ENCODE assay signal across 9 cellular contexts in the genomic region with DNA sequence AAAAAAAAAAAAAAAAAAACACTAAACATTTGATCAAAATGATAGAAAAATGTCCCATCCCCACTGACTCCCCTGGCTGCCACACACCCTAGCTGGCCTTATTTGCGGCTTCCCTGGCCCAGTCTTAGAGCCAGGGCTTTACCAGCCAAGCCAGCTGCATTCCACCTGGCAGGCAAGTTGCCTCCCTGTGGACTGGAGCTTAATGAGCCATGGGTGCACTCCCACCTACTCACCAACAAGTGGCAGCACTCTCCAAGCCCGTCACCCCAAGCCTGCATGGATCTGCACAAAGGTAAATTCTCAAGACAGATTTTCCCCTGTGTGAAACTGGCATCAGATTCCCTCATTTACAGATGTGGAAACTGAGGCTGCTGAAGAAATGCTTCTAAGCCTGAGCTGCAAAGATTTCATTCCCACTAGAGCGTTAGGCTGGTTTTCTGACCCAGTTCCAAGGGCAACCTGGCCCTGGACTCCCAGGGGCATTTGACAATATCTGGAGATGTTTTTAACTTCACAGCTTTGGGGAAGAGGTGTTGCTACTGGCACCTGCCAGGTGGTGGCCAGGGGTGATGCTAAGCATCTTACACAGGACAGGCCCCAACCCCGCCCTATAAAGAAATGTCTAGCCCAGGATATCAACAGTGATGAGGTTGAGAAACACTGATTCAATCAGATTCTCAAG. TPM values are rescaled to one million over a fixed set of nuclear protein-coding genes. Genes with fewer than 3 reads are reported as not detected.
DNase-seq lines count a peak whose midpoint lies in the region; ATAC-seq and TF ChIP-seq lines count a peak whose summit lies in the region.
"Had no signal": no experiment of that assay in that cellular context is flagged by ENCODE, and none has a peak within 500 bp of the region (broad histone marks: within the 10 kb centered on the region; RNA-seq: fewer than 3 reads in every experiment).

No MANE protein-coding gene starts in this region.

- no peak overlapping the region for H2AFZ ChIP-seq in neural cell (ENCODE audit: low read depth, low read length)

- H3K4me3 ChIP-seq in endodermal cell (ENCODE audit: low read length), result no peak overlapping the region
- no peak overlapping the region for H3K4me3 ChIP-seq in neural cell (ENCODE audit: low read length)
- H3K4me3 ChIP-seq: BLaER1 treated with 17β-estradiol and CSF1 and Interleukin-3, amounts not matched to agents 10 nM and 100 nM had no signal

- H3K4me2 ChIP-seq in neural cell (ENCODE audit: low read length), result no peak overlapping the region
- H3K4me2 ChIP-seq: BLaER1 treated with 17β-estradiol and CSF1 and Interleukin-3, amounts not matched to agents 10 nM and 100 nM had no signal

- no peak for TF ChIP-seq EP300 in neural cell (conservative IDR thresholded peaks at IDR 0.05; ENCODE audit: poor library complexity, severe bottlenecking)

- H3K4me3 Mint-ChIP-seq in endodermal cell, result no peak overlapping the region

- TF ChIP-seq CTCF in endodermal cell (conservative IDR thresholded peaks at IDR 0.05) (peak; percentile 79), neural cell (IDR thresholded peaks at IDR 0.05; ENCODE audit: poor library complexity, severe bottlenecking) (peak; percentile 36)

- no peaks in the 10 kb centered on the region for H3K79me2 ChIP-seq in neural cell (replicated peaks; ENCODE audit: insufficient read depth, low read length)

- no peak overlapping the region for H3K27ac Mint-ChIP-seq in endodermal cell

- H3K9me3 Mint-ChIP-seq in endodermal cell, result no peaks in the 10 kb centered on the region

- H3K4me1 ChIP-seq in endodermal cell (ENCODE audit: control insufficient read depth, insufficient read depth, low read length), result no peaks in the 10 kb centered on the region

- WGBS in endodermal cell (ENCODE audit: insufficient coverage in 1 of 2, insufficient read length in 1 of 2), 2 experiments, result 58 to 70% methylated on average over 2 to 4 of the region's 4 CpGs

- H3K36me3 ChIP-seq in endodermal cell (ENCODE audit: control insufficient read depth, insufficient read depth, low read length) (no peaks in the 10 kb centered on the region), neural cell (ENCODE audit: insufficient read depth, low read length) (no peaks in the 10 kb centered on the region)
- H3K36me3 ChIP-seq: BLaER1 treated with 17β-estradiol and CSF1 and Interleukin-3, amounts not matched to agents 10 nM and 100 nM had no signal

- peaks cover 4% of the 10 kb centered on the region for H3K4me1 Mint-ChIP-seq in endodermal cell

- no peaks in the 10 kb centered on the region for H3K9me2 ChIP-seq in neural cell (ENCODE audit: insufficient read depth, low read length)

- H3K36me3 Mint-ChIP-seq in endodermal cell (ENCODE audit: low read depth), result no peaks in the 10 kb centered on the region

- H3K9me3 ChIP-seq in endodermal cell (ENCODE audit: control insufficient read depth, low read length), result no peaks in the 10 kb centered on the region
- no peaks in the 10 kb centered on the region for H3K9me3 ChIP-seq in neural cell (ENCODE audit: low read length)
- H3K9me3 ChIP-seq: BLaER1 treated with 17β-estradiol and CSF1 and Interleukin-3, amounts not matched to agents 10 nM and 100 nM had no signal

- no peaks in the 10 kb centered on the region for H4K20me1 ChIP-seq in neural cell (ENCODE audit: insufficient read depth)
- H4K20me1 ChIP-seq: BLaER1 treated with 17β-estradiol and CSF1 and Interleukin-3, amounts not matched to agents 10 nM and 100 nM had no signal

- H3F3A ChIP-seq in neural cell (ENCODE audit: insufficient read depth, low read length, poor library complexity, severe bottlenecking), result no peaks in the 10 kb centered on the region

- DNase-seq in NCI-H2107 treated with DMSO at 0.1 percent for 48 hours (lab: John Stamatoyannopoulos, UW; ENCODE audit: unreplicated experiment), result peak; percentile 36
- DNase-seq in NCI-H2107 (lab: John Stamatoyannopoulos, UW), result no peak
- DNase-seq in NCI-H524 (lab: John Stamatoyannopoulos, UW), result peak; percentile 76 to 85
- peak; percentile 70 for DNase-seq in activated CD4-positive, alpha-beta T cell treated with anti-CD3 and anti-CD28 coated beads for 48 hours
- peak; percentile 92 for DNase-seq in endodermal cell
- DNase-seq in midbrain (lab: John Stamatoyannopoulos, UW), result no peak

- no peak overlapping the region for H3K27ac ChIP-seq in endodermal cell (ENCODE audit: low read depth, low read length)
- H3K27ac ChIP-seq in neural cell (ENCODE audit: low read length), result no peak overlapping the region
- H3K27ac ChIP-seq: BLaER1 treated with 17β-estradiol and CSF1 and Interleukin-3, amounts not matched to agents 10 nM and 100 nM had no signal

- H3K9ac ChIP-seq in endodermal cell (ENCODE audit: extremely low read depth, low read length, poor library complexity, severe bottlenecking), result no peak overlapping the region
- H3K9ac ChIP-seq in neural cell (ENCODE audit: low read length), result no peak overlapping the region
- H3K9ac ChIP-seq: BLaER1 treated with 17β-estradiol and CSF1 and Interleukin-3, amounts not matched to agents 10 nM and 100 nM had no signal

- no peaks in the 10 kb centered on the region for H3K27me3 ChIP-seq in endodermal cell (ENCODE audit: control insufficient read depth, insufficient read depth, low read length, poor library complexity, severe bottlenecking)
- no peaks in the 10 kb centered on the region for H3K27me3 ChIP-seq in neural cell (ENCODE audit: insufficient read depth, low read depth, low read length)
- H3K27me3 ChIP-seq: BLaER1 treated with 17β-estradiol and CSF1 and Interleukin-3, amounts not matched to agents 10 nM and 100 nM had no signal

- peaks cover 1% of the 10 kb centered on the region for H3K27me3 Mint-ChIP-seq in endodermal cell (ENCODE audit: insufficient read depth)

- ATAC-seq in HG03039 (IDR thresholded peaks at IDR 0.05; ENCODE audit: unreplicated experiment), result peak; percentile 56

- no peak for TF ChIP-seq RAD21 in neural cell (conservative IDR thresholded peaks at IDR 0.05)

TF ChIP-seq in neural cell, 6 proteins besides CTCF, POLR2A, EP300 and RAD21:
- TF ChIP-seq SMC3 (conservative IDR thresholded peaks at IDR 0.05; ENCODE audit: poor library complexity) (no peak), EZH2 (IDR thresholded peaks at IDR 0.05; ENCODE audit: borderline replicate concordance, insufficient read depth, low read length, poor library complexity, severe bottlenecking) (no peak), TAF1 (IDR thresholded peaks at IDR 0.05; ENCODE audit: low read depth) (no peak), POLR2AphosphoS5 (IDR thresholded peaks at IDR 0.05) (no peak), MXI1 (conservative IDR thresholded peaks at IDR 0.05; ENCODE audit: poor library complexity, severe bottlenecking) (no peak)
- TF ChIP-seq, protein P1, sequence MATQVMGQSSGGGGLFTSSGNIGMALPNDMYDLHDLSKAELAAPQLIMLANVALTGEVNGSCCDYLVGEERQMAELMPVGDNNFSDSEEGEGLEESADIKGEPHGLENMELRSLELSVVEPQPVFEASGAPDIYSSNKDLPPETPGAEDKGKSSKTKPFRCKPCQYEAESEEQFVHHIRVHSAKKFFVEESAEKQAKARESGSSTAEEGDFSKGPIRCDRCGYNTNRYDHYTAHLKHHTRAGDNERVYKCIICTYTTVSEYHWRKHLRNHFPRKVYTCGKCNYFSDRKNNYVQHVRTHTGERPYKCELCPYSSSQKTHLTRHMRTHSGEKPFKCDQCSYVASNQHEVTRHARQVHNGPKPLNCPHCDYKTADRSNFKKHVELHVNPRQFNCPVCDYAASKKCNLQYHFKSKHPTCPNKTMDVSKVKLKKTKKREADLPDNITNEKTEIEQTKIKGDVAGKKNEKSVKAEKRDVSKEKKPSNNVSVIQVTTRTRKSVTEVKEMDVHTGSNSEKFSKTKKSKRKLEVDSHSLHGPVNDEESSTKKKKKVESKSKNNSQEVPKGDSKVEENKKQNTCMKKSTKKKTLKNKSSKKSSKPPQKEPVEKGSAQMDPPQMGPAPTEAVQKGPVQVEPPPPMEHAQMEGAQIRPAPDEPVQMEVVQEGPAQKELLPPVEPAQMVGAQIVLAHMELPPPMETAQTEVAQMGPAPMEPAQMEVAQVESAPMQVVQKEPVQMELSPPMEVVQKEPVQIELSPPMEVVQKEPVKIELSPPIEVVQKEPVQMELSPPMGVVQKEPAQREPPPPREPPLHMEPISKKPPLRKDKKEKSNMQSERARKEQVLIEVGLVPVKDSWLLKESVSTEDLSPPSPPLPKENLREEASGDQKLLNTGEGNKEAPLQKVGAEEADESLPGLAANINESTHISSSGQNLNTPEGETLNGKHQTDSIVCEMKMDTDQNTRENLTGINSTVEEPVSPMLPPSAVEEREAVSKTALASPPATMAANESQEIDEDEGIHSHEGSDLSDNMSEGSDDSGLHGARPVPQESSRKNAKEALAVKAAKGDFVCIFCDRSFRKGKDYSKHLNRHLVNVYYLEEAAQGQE (IDR thresholded peaks at IDR 0.05; ENCODE audit: borderline replicate concordance), result no peak

RNA-seq across cellular contexts. Expression of a gene that starts 21.9 kb away (rescaled TPM):
- 100 to 1,000 TPM; 202 to 226 TPM for total RNA-seq in endodermal cell
- 205 TPM for polyA plus RNA-seq in endodermal cell (2013, experiment 1 of 2)
- 193 TPM for polyA plus RNA-seq in endodermal cell (2013, experiment 2 of 2)
- 297 and 307 TPM in 2 replicates for polyA plus RNA-seq in neural cell
- 169 and 187 TPM in 2 replicates for polyA minus RNA-seq in neural cell

RNA-seq across cellular contexts. Expression of a gene that starts 58.2 kb away (rescaled TPM):
- 10 to 100 TPM; 37.6 to 37.7 TPM for total RNA-seq in endodermal cell
- 64.4 TPM for polyA plus RNA-seq in endodermal cell (2013, experiment 1 of 2)
- polyA plus RNA-seq in endodermal cell (2013, experiment 2 of 2), result 60.7 TPM
- 65.1 and 72.3 TPM in 2 replicates for polyA plus RNA-seq in neural cell
- 55.8 and 67.7 TPM in 2 replicates for polyA minus RNA-seq in neural cell

Comparison
In these comparisons a context has a peak if more than half of its experiments do, and no peak if none do; other contexts are left out.
1. DNase-seq: peak in NCI-H2107 treated with DMSO at 0.1 percent for 48 hours (single experiment), NCI-H524 (2 of 2), activated CD4-positive, alpha-beta T cell treated with anti-CD3 and anti-CD28 coated beads for 48 hours (single experiment) and endodermal cell (single experiment); none in NCI-H2107 (single experiment) and midbrain (single experiment).